Comparison of ENCODE assay signal across 12 cellular contexts in genomic region chr12:93060071-93060665, GRCh38.
DNase-seq lines count a peak whose midpoint lies in the region; ATAC-seq and TF ChIP-seq lines count a peak whose summit lies in the region.
"Had no signal": no experiment of that assay in that cellular context is flagged by ENCODE, and none has a peak within 500 bp of the region (broad histone marks: within the 10 kb centered on the region; RNA-seq: fewer than 3 reads in every experiment).

No MANE protein-coding gene starts in this region.

- H3K27ac Mint-ChIP-seq in activated T-helper 17 cell treated with anti-CD3 and anti-CD28 coated beads, Interleukin-2, amount 50 U/mL, for 72 hours = no peak overlapping the region
- no peak overlapping the region for H3K27ac Mint-ChIP-seq in CD4-positive, alpha-beta T cell
- H3K27ac Mint-ChIP-seq: activated naive CD8-positive, alpha-beta T cell had no signal

- H3K27me3 Mint-ChIP-seq in activated T-helper 17 cell treated with anti-CD3 and anti-CD28 coated beads, Interleukin-2, amount 50 U/mL, for 72 hours = peaks cover 44% of the 10 kb centered on the region
- H3K27me3 Mint-ChIP-seq in CD4-positive, alpha-beta T cell = peaks cover 32% of the 10 kb centered on the region

- ATAC-seq in GM19463 (IDR thresholded peaks at IDR 0.05; ENCODE audit: unreplicated experiment) (peak; percentile 97), HG03103 (IDR thresholded peaks at IDR 0.05; ENCODE audit: low read depth, unreplicated experiment) (peak; percentile 95), sciatic nerve (no peak)
- ATAC-seq in activated T-helper 17 cell treated with anti-CD3 and anti-CD28 coated beads, Interleukin-2, amount 50 U/mL, for 72 hours (replicated peaks) = peak; percentile 32
- ATAC-seq in CD4-positive, alpha-beta T cell (ENCODE audit: poor library complexity) = no peak

- TF ChIP-seq CTCF in GM13976 (IDR thresholded peaks at IDR 0.05; ENCODE audit: borderline replicate concordance, control extremely low read depth, extremely low read depth, insufficient read depth, missing control alignments) = no peak
- TF ChIP-seq CTCF in CD4-positive, alpha-beta T cell (IDR thresholded peaks at IDR 0.05) = no peak
- no peak for TF ChIP-seq CTCF in WERI-Rb-1 (IDR thresholded peaks at IDR 0.05; ENCODE audit: low read depth, low read length)

- no peaks in the 10 kb centered on the region for H3K4me1 Mint-ChIP-seq in activated T-helper 17 cell treated with anti-CD3 and anti-CD28 coated beads, Interleukin-2, amount 50 U/mL, for 72 hours
- no peaks in the 10 kb centered on the region for H3K4me1 Mint-ChIP-seq in CD4-positive, alpha-beta T cell (ENCODE audit: low read depth)

- no peaks in the 10 kb centered on the region for H3K9me3 ChIP-seq in CD4-positive, alpha-beta T cell (ENCODE audit: control insufficient read depth, low read length)
- H3K9me3 ChIP-seq in WERI-Rb-1 (ENCODE audit: severe bottlenecking) = no peaks in the 10 kb centered on the region
- H3K9me3 ChIP-seq: pancreas had no signal

- DNase-seq in GM13976 (ENCODE audit: low spot score) = peak; percentile 62
- no peak for DNase-seq in sciatic nerve (ENCODE audit: low spot score)
- no peak for DNase-seq in CD4-positive, alpha-beta T cell
- DNase-seq in WERI-Rb-1 = no peak
- no peak for DNase-seq in stimulated activated CD4-positive, alpha-beta T cell treated with anti-CD3 and anti-CD28 coated beads, Interleukin-15, amount 100 ng/mL, for 24 hours
- DNase-seq: glutamatergic neuron, pancreas had no signal

- intact Hi-C loops in sciatic nerve (cut with DNase I) = no loop called here
- intact Hi-C loops in CD4-positive, alpha-beta T cell (cut with DNase I, micrococcal nuclease) = no loop called here

- H3K4me3 Mint-ChIP-seq in activated T-helper 17 cell treated with anti-CD3 and anti-CD28 coated beads, Interleukin-2, amount 50 U/mL, for 72 hours = no peak overlapping the region
- no peak overlapping the region for H3K4me3 Mint-ChIP-seq in CD4-positive, alpha-beta T cell
- H3K4me3 Mint-ChIP-seq: activated naive CD8-positive, alpha-beta T cell; stimulated activated naive CD8-positive, alpha-beta T cell treated with anti-CD3 and anti-CD28 coated beads, Interleukin-15, Interleukin-2, amounts not matched to agents 100 ng/mL and 50 ng/mL, for 24 hours had no signal

- H3K9me3 Mint-ChIP-seq in activated T-helper 17 cell treated with anti-CD3 and anti-CD28 coated beads, Interleukin-2, amount 50 U/mL, for 72 hours = no peaks in the 10 kb centered on the region
- H3K9me3 Mint-ChIP-seq in CD4-positive, alpha-beta T cell = no peaks in the 10 kb centered on the region
- H3K9me3 Mint-ChIP-seq: stimulated activated naive CD8-positive, alpha-beta T cell treated with anti-CD3 and anti-CD28 coated beads, Interleukin-15, Interleukin-2, amounts not matched to agents 100 ng/mL and 50 ng/mL, for 24 hours had no signal

- H3K4me3 ChIP-seq in WERI-Rb-1 (ENCODE audit: low read depth, low read length) = no peak overlapping the region
- H3K4me3 ChIP-seq: pancreas had no signal

- H3K27ac ChIP-seq in CD4-positive, alpha-beta T cell (ENCODE audit: low read depth, low read length) = no peak overlapping the region
- H3K27ac ChIP-seq in WERI-Rb-1 = no peak overlapping the region
- H3K27ac ChIP-seq: pancreas had no signal

- no peaks in the 10 kb centered on the region for H3K36me3 Mint-ChIP-seq in activated T-helper 17 cell treated with anti-CD3 and anti-CD28 coated beads, Interleukin-2, amount 50 U/mL, for 72 hours (ENCODE audit: low read depth)
- H3K36me3 Mint-ChIP-seq in CD4-positive, alpha-beta T cell (ENCODE audit: low read depth) = no peaks in the 10 kb centered on the region
- H3K36me3 Mint-ChIP-seq: activated naive CD8-positive, alpha-beta T cell had no signal

- in situ Hi-C loops in GM13976 (cut with MboI; ENCODE audit: low sequenced_read_pairs, unreplicated experiment) = no loop called here

- CTCF ChIA-PET in CD4-positive, alpha-beta T cell (lab: Charles Lee) = no interaction called here

- H3K36me3 ChIP-seq in WERI-Rb-1 = no peaks in the 10 kb centered on the region
- H3K36me3 ChIP-seq: pancreas had no signal

- POLR2A ChIA-PET in CD4-positive, alpha-beta T cell (lab: Charles Lee) = no interaction called here

- no peaks in the 10 kb centered on the region for H3K27me3 ChIP-seq in CD4-positive, alpha-beta T cell (ENCODE audit: control insufficient read depth, insufficient read depth, low read length)
- H3K27me3 ChIP-seq in WERI-Rb-1 (ENCODE audit: insufficient read depth, low read depth, severe bottlenecking) = no peaks in the 10 kb centered on the region
- H3K27me3 ChIP-seq: pancreas had no signal

Comparison
In these comparisons a context has a peak if more than half of its experiments do, and no peak if none do; other contexts are left out.
1. ATAC-seq: peak in GM19463 (single experiment), HG03103 (single experiment) and activated T-helper 17 cell treated with anti-CD3 and anti-CD28 coated beads, Interleukin-2, amount 50 U/mL, for 72 hours (single experiment); none in sciatic nerve (single experiment) and CD4-positive, alpha-beta T cell (single experiment).